ENCODE assay signal across 11 cellular contexts in genomic region chr22:30221121-30221992, GRCh38. TPM values are rescaled to one million over a fixed set of nuclear protein-coding genes. Genes with fewer than 3 reads are reported as not detected.
A peak's percentile ranks its signal among the peaks of the same experiment; 100 is the strongest.
DNase-seq lines count a peak whose midpoint lies in the region; ATAC-seq and TF ChIP-seq lines count a peak whose summit lies in the region.
"Had no signal": no experiment of that assay in that cellular context is flagged by ENCODE, and none has a peak within 500 bp of the region (broad histone marks: within the 10 kb centered on the region; RNA-seq: fewer than 3 reads in every experiment).

No MANE protein-coding gene starts in this region.

- peaks cover 0 to 24% (median 0%) of the 10 kb centered on the region in 11 experiments; a peak in 8 of 22 replicates for H3K27me3 ChIP-seq in BLaER1 treated with 17β-estradiol and CSF1 and Interleukin-3, amounts not matched to agents 10 nM and 100 nM
- no peaks in the 10 kb centered on the region for H3K27me3 ChIP-seq in Peyer's patch

- peak overlapping the region in 4 of 11 experiments; percentile 28 to 46 (median 40); a peak in 6 of 22 replicates for H3K27ac ChIP-seq in BLaER1 treated with 17β-estradiol and CSF1 and Interleukin-3, amounts not matched to agents 10 nM and 100 nM
- peak overlapping the region in 1 of 4 donors; percentile 49 for H3K27ac ChIP-seq in Peyer's patch

- no peaks in the 10 kb centered on the region for H3K36me3 Mint-ChIP-seq in natural killer cell treated with Interleukin-12 subunit alpha and Interleukin-12 subunit beta and Interleukin-15 and Interleukin-18, amount 100 ng/mL, for 72 hours

- H3K9me3 ChIP-seq in BLaER1 treated with 17β-estradiol and CSF1 and Interleukin-3, amounts not matched to agents 10 nM and 100 nM (replicated peaks in 1 of 11): no peaks in the 10 kb centered on the region
- no peaks in the 10 kb centered on the region for H3K9me3 ChIP-seq in Peyer's patch

- H3K4me2 ChIP-seq in BLaER1 treated with 17β-estradiol and CSF1 and Interleukin-3, amounts not matched to agents 10 nM and 100 nM: peak overlapping the region; percentile 39 to 90 (median 72)

- peaks cover 30 to 71% (median 57%) of the 10 kb centered on the region in 10 experiments for H3K4me1 ChIP-seq in BLaER1 treated with 17β-estradiol and CSF1 and Interleukin-3, amounts not matched to agents 10 nM and 100 nM
- H3K4me1 ChIP-seq in Peyer's patch: peaks cover 0 to 15% (median 7%) of the 10 kb centered on the region in 4 donors

- no peak overlapping the region for H3K4me3 ChIP-seq in BLaER1 treated with 17β-estradiol and CSF1 and Interleukin-3, amounts not matched to agents 10 nM and 100 nM
- H3K4me3 ChIP-seq in Peyer's patch (peak overlapping the region in 1 of 4 donors; percentile 9), foreskin fibroblast (ENCODE audit: low read depth in 1 of 2, low read length in 2 of 2) (no peak overlapping the region)

- H3K36me3 ChIP-seq in BLaER1 treated with 17β-estradiol and CSF1 and Interleukin-3, amounts not matched to agents 10 nM and 100 nM: no peaks in the 10 kb centered on the region
- no peaks in the 10 kb centered on the region for H3K36me3 ChIP-seq in Peyer's patch

- TF ChIP-seq POLR2A in Peyer's patch (IDR thresholded peaks at IDR 0.05): no peak

- TF ChIP-seq CTCF in Peyer's patch (IDR thresholded peaks at IDR 0.05) (no peak), foreskin fibroblast (IDR thresholded peaks at IDR 0.05; ENCODE audit: low read depth, low read length) (no peak)

- H3K4me3 Mint-ChIP-seq in natural killer cell treated with Interleukin-12 subunit alpha and Interleukin-12 subunit beta and Interleukin-15 and Interleukin-18, amount 100 ng/mL, for 72 hours: peak overlapping the region; percentile 79

- H3K27ac Mint-ChIP-seq in natural killer cell treated with Interleukin-12 subunit alpha and Interleukin-12 subunit beta and Interleukin-15 and Interleukin-18, amount 100 ng/mL, for 72 hours: peak overlapping the region; percentile 50 to 75

- ATAC-seq in natural killer cell treated with Interleukin-12 subunit alpha and Interleukin-12 subunit beta and Interleukin-15 and Interleukin-18, amount 100 ng/mL, for 72 hours: peak; percentile 59 to 63
- ATAC-seq: left lobe of liver had no signal

- H3K27me3 Mint-ChIP-seq in natural killer cell treated with Interleukin-12 subunit alpha and Interleukin-12 subunit beta and Interleukin-15 and Interleukin-18, amount 100 ng/mL, for 72 hours: no peaks in the 10 kb centered on the region

- H3K4me1 Mint-ChIP-seq in natural killer cell treated with Interleukin-12 subunit alpha and Interleukin-12 subunit beta and Interleukin-15 and Interleukin-18, amount 100 ng/mL, for 72 hours (ENCODE audit: low read depth in 2 of 2): peaks cover 59 to 66% of the 10 kb centered on the region in 2 donors

- peaks cover 0 to 6% (median 0%) of the 10 kb centered on the region in 11 experiments; a peak in 1 of 22 replicates for H4K20me1 ChIP-seq in BLaER1 treated with 17β-estradiol and CSF1 and Interleukin-3, amounts not matched to agents 10 nM and 100 nM

- DNase-seq in Peyer's patch (peak in 2 of 3 donors; percentile 78 to 80), activated T-helper 1 cell treated with Interleukin-2 at 50 U/mL for 16 hours (ENCODE audit: low read depth) (peak; percentile 18), foreskin fibroblast (no peak), NCI-H774 (lab: John Stamatoyannopoulos, UW) (no peak), COR-L47 (lab: John Stamatoyannopoulos, UW) (no peak), SIG-M5 treated with dmso at 0.1 percent for 504 hours (lab: John Stamatoyannopoulos, UW; ENCODE audit: unreplicated experiment) (no peak)
- DNase-seq in natural killer cell treated with Interleukin-12 subunit alpha and Interleukin-12 subunit beta and Interleukin-15 and Interleukin-18, amount 100 ng/mL, for 72 hours (ENCODE audit: low spot score): peak; percentile 69
- DNase-seq: NCI-H2029 treated with DMSO at 0.1 percent for 48 hours had no signal

- H3K9ac ChIP-seq in BLaER1 treated with 17β-estradiol and CSF1 and Interleukin-3, amounts not matched to agents 10 nM and 100 nM: peak overlapping the region in 3 of 11 experiments; percentile 1 to 21 (median 10); a peak in 2 of 22 replicates

- H3K9me3 Mint-ChIP-seq in natural killer cell treated with Interleukin-12 subunit alpha and Interleukin-12 subunit beta and Interleukin-15 and Interleukin-18, amount 100 ng/mL, for 72 hours: no peaks in the 10 kb centered on the region

RNA-seq across cellular contexts. Expression of gene LIF, which starts 25.2 kb away (rescaled TPM):
- 10 to 100 TPM in 2 of 4 donors, 1 to 10 TPM in 2; 7.4 to 19.3 (median 10.6) TPM for total RNA-seq in Peyer's patch
- 100 to 1,000 TPM in 1 of 2 donors, 10 to 100 TPM in 1; 63.3 to 125 TPM for total RNA-seq in natural killer cell treated with Interleukin-12 subunit alpha and Interleukin-12 subunit beta and Interleukin-15 and Interleukin-18, amount 100 ng/mL, for 72 hours

RNA-seq across cellular contexts. Expression of gene OSM, which starts 45.3 kb away (rescaled TPM):
- not detected for total RNA-seq in Peyer's patch
- 10 to 100 TPM; 15.5 to 38.7 TPM for total RNA-seq in natural killer cell treated with Interleukin-12 subunit alpha and Interleukin-12 subunit beta and Interleukin-15 and Interleukin-18, amount 100 ng/mL, for 72 hours
- total RNA-seq: endothelial cell of umbilical vein had no signal

Comparison
In these comparisons a context has a peak if more than half of its experiments do, and no peak if none do; other contexts are left out.
1. DNase-seq: peak in Peyer's patch (2 of 3), activated T-helper 1 cell treated with Interleukin-2 at 50 U/mL for 16 hours (single experiment) and natural killer cell treated with Interleukin-12 subunit alpha and Interleukin-12 subunit beta and Interleukin-15 and Interleukin-18, amount 100 ng/mL, for 72 hours (single experiment); none in foreskin fibroblast (0 of 2), NCI-H774 (single experiment), COR-L47 (single experiment) and SIG-M5 treated with dmso at 0.1 percent for 504 hours (single experiment).
2. RNA of gene OSM, which starts 45.3 kb away (total RNA-seq): 15.5 to 38.7 TPM in natural killer cell treated with Interleukin-12 subunit alpha and Interleukin-12 subunit beta and Interleukin-15 and Interleukin-18, amount 100 ng/mL, for 72 hours; not detected in Peyer's patch; every median in the first group is over 10 times any median in the second.